16 cellular contexts compared by ENCODE assay signal in the genomic region with DNA sequence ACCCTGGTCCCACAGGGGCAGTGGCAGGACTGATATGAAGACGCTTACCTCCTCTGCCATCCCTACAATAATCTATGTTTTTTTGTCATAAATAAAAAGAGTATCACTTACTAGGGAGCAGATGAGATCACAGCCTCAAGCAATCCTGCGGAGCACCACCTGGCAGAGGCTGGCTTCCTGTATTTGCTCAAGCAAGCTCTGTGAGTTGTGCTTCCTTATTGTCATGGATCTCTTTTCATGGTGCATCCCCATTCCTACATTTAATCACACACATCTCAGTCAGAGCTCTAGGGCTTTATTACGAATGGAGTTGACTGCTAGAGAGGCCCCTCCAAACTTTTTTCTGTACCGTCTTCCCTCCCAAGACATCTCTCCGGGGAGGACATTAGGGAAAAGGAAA.
DNase-seq lines count a peak whose midpoint lies in the region; ATAC-seq and TF ChIP-seq lines count a peak whose summit lies in the region.
"Had no signal": no experiment of that assay in that cellular context is flagged by ENCODE, and none has a peak within 500 bp of the region (broad histone marks: within the 10 kb centered on the region; RNA-seq: fewer than 3 reads in every experiment).

No MANE protein-coding gene starts in this region.

- intact Hi-C loops in prostate gland (cut with DNase I), result no loop called here

- H3K27ac Mint-ChIP-seq in endodermal cell (peak overlapping the region; percentile 77), neural progenitor cell (no peak overlapping the region)

- no peaks in the 10 kb centered on the region for H3K27me3 Mint-ChIP-seq in endodermal cell (ENCODE audit: insufficient read depth)
- peaks cover 2% of the 10 kb centered on the region for H3K27me3 Mint-ChIP-seq in neural progenitor cell (ENCODE audit: insufficient read depth, low read depth)

- H3K36me3 Mint-ChIP-seq in endodermal cell (ENCODE audit: low read depth) (no peaks in the 10 kb centered on the region), neural progenitor cell (peaks cover 6% of the 10 kb centered on the region)

- peaks cover 25% of the 10 kb centered on the region for H4K20me1 ChIP-seq in neural progenitor cell (ENCODE audit: low read depth)

- H3K4me3 ChIP-seq in endodermal cell (ENCODE audit: low read length), result no peak overlapping the region
- no peak overlapping the region for H3K4me3 ChIP-seq in prostate gland
- H3K4me3 ChIP-seq in neural progenitor cell, result no peak overlapping the region
- H3K4me3 ChIP-seq: adrenal gland, esophagus squamous epithelium had no signal

- no peak overlapping the region for H3K4me3 Mint-ChIP-seq in endodermal cell
- H3K4me3 Mint-ChIP-seq in neural progenitor cell, result no peak overlapping the region

- H3K9me3 ChIP-seq in endodermal cell (ENCODE audit: control insufficient read depth, low read length) (no peaks in the 10 kb centered on the region), prostate gland (no peaks in the 10 kb centered on the region), neural progenitor cell (ENCODE audit: low read depth) (no peaks in the 10 kb centered on the region)
- H3K9me3 ChIP-seq: adrenal gland, esophagus squamous epithelium had no signal

- WGBS in endodermal cell (ENCODE audit: insufficient coverage in 1 of 2, insufficient read length in 1 of 2), 2 experiments, result 81 to 85% methylated on average over 3 to 5 of the region's 5 CpGs
- WGBS in prostate gland, result 56% methylated on average over 5 of the region's 5 CpGs

- no peak overlapping the region for H3K4me2 ChIP-seq in neural progenitor cell

- no peak overlapping the region for H2AFZ ChIP-seq in neural progenitor cell (replicated peaks)

- peaks cover 30% of the 10 kb centered on the region for H3K79me2 ChIP-seq in neural progenitor cell (ENCODE audit: low read depth)

- H3K27me3 ChIP-seq in endodermal cell (ENCODE audit: control insufficient read depth, insufficient read depth, low read length, poor library complexity, severe bottlenecking), result no peaks in the 10 kb centered on the region
- no peaks in the 10 kb centered on the region for H3K27me3 ChIP-seq in prostate gland (replicated peaks; ENCODE audit: insufficient read depth)
- no peaks in the 10 kb centered on the region for H3K27me3 ChIP-seq in neural progenitor cell
- H3K27me3 ChIP-seq: adrenal gland, esophagus squamous epithelium had no signal

- H3K4me1 ChIP-seq in endodermal cell (ENCODE audit: control insufficient read depth, insufficient read depth, low read length) (no peaks in the 10 kb centered on the region), prostate gland (replicated peaks) (no peaks in the 10 kb centered on the region), neural progenitor cell (peaks cover 26% of the 10 kb centered on the region)
- H3K4me1 ChIP-seq: adrenal gland, esophagus squamous epithelium had no signal

- H3K27ac ChIP-seq in endodermal cell (ENCODE audit: low read depth, low read length) (no peak overlapping the region), prostate gland (no peak overlapping the region), neural progenitor cell (no peak overlapping the region)
- H3K27ac ChIP-seq: 22Rv1, adrenal gland, esophagus squamous epithelium had no signal

- no peak for TF ChIP-seq CTCF in endodermal cell (conservative IDR thresholded peaks at IDR 0.05)
- TF ChIP-seq CTCF in prostate gland (IDR thresholded peaks at IDR 0.05), result no peak
- TF ChIP-seq CTCF in neural progenitor cell (IDR thresholded peaks at IDR 0.05), result no peak

- H3K9me3 Mint-ChIP-seq in endodermal cell (peaks cover 4% of the 10 kb centered on the region), neural progenitor cell (peaks cover 5% of the 10 kb centered on the region)

- ATAC-seq in HG02981 (IDR thresholded peaks at IDR 0.05; ENCODE audit: unreplicated experiment) (no peak), HG03469 (IDR thresholded peaks at IDR 0.05; ENCODE audit: unreplicated experiment) (no peak)
- ATAC-seq: stimulated activated naive CD8-positive, alpha-beta T cell treated with anti-CD3 and anti-CD28 coated beads, Interleukin-15, Interleukin-2, amounts not matched to agents 100 U/mL and 50 U/mL, for 24 hours had no signal

- no peaks in the 10 kb centered on the region for H3K36me3 ChIP-seq in endodermal cell (ENCODE audit: control insufficient read depth, insufficient read depth, low read length)
- H3K36me3 ChIP-seq in prostate gland, result no peaks in the 10 kb centered on the region
- H3K36me3 ChIP-seq in neural progenitor cell, result no peaks in the 10 kb centered on the region
- H3K36me3 ChIP-seq: adrenal gland, esophagus squamous epithelium had no signal

- H3F3A ChIP-seq in neural progenitor cell (ENCODE audit: low read depth), result peaks cover 5% of the 10 kb centered on the region

- no peak for TF ChIP-seq POLR2A in prostate gland (IDR thresholded peaks at IDR 0.05)

- H3K9ac ChIP-seq in endodermal cell (ENCODE audit: extremely low read depth, low read length, poor library complexity, severe bottlenecking), result no peak overlapping the region
- no peak overlapping the region for H3K9ac ChIP-seq in neural progenitor cell

- H3K4me1 Mint-ChIP-seq in endodermal cell (peaks cover 10% of the 10 kb centered on the region), neural progenitor cell (no peaks in the 10 kb centered on the region)

- DNase-seq in DMS 273 (lab: John Stamatoyannopoulos, UW; ENCODE audit: unreplicated experiment) (peak; percentile 2), DMS 273 treated with DMSO at 0.1 percent for 48 hours (lab: John Stamatoyannopoulos, UW) (no peak), NCI-H526 (lab: John Stamatoyannopoulos, UW) (peak; percentile 12 to 45), endodermal cell (peak; percentile 61), prostate gland (ENCODE audit: low spot score) (peak; percentile 19), neural progenitor cell (ENCODE audit: low spot score) (no peak)
- DNase-seq: activated CD4-positive, alpha-beta T cell treated with anti-CD3 and anti-CD28 coated beads for 48 hours; activated T-cell treated with anti-CD3 and anti-CD28 coated beads, Interleukin-2, amount 50 U/mL, for 48 hours; adrenal gland; esophagus squamous epithelium; hippocampal formation; occipital lobe; stimulated activated naive CD8-positive, alpha-beta T cell treated with anti-CD3 and anti-CD28 coated beads, Interleukin-15, Interleukin-2, amounts not matched to agents 100 U/mL and 50 U/mL, for 24 hours had no signal

Comparison
In these comparisons a context has a peak if more than half of its experiments do, and no peak if none do; other contexts are left out.
1. DNase-seq: peak in DMS 273 (single experiment), NCI-H526 (2 of 2), endodermal cell (single experiment) and prostate gland (single experiment); none in DMS 273 treated with DMSO at 0.1 percent for 48 hours (single experiment) and neural progenitor cell (single experiment).